Comparison of ENCODE assay signal across 8 cellular contexts in genomic region chr18:49168970-49169619, GRCh38.
A peak's percentile ranks its signal among the peaks of the same experiment; 100 is the strongest.
DNase-seq lines count a peak whose midpoint lies in the region; ATAC-seq and TF ChIP-seq lines count a peak whose summit lies in the region.

No MANE protein-coding gene starts in this region.

- no peak for TF ChIP-seq CTCF in chondrocyte (IDR thresholded peaks at IDR 0.05)

- ATAC-seq in HG02973 (IDR thresholded peaks at IDR 0.05; ENCODE audit: unreplicated experiment) = peak; percentile 75

- no peak overlapping the region for H3K4me3 Mint-ChIP-seq in chondrocyte (ENCODE audit: unreplicated experiment)

- peaks cover 14% of the 10 kb centered on the region for H3K36me3 Mint-ChIP-seq in chondrocyte (ENCODE audit: low read depth)

- H3K9me3 Mint-ChIP-seq in chondrocyte (ENCODE audit: low read depth) = peaks cover 9% of the 10 kb centered on the region

- no peak overlapping the region for H3K27ac Mint-ChIP-seq in chondrocyte (ENCODE audit: unreplicated experiment)

- H3K4me1 Mint-ChIP-seq in chondrocyte (ENCODE audit: low read depth) = peaks cover 12% of the 10 kb centered on the region

- DNase-seq in activated T-cell treated with anti-CD3 and anti-CD28 coated beads for 48 hours (ENCODE audit: low read depth) (peak; percentile 9), RKO (ENCODE audit: low spot score) (no peak), chondrocyte (ENCODE audit: low spot score) (no peak), NCI-H1092 treated with DMSO at 0.1 percent for 48 hours (lab: John Stamatoyannopoulos, UW) (no peak)
- DNase-seq in activated T-cell treated with anti-CD3 and anti-CD28 coated beads, Interleukin-2, amount 50 U/mL, for 1 hour = no peak
- peak; percentile 2 for DNase-seq in activated CD4-positive, alpha-beta T cell treated with anti-CD3 and anti-CD28 coated beads, Interleukin-2, amount 50 U/mL, for 1 hour
- peak; percentile 13 to 19 for DNase-seq in stimulated activated CD4-positive, alpha-beta T cell treated with anti-CD3 and anti-CD28 coated beads, Interleukin-2, amount 100 ng/mL, for 24 hours

- no peaks in the 10 kb centered on the region for H3K27me3 Mint-ChIP-seq in chondrocyte (ENCODE audit: low read depth)

Comparison
In these comparisons a context has a peak if more than half of its experiments do, and no peak if none do; other contexts are left out.
1. DNase-seq: peak in activated T-cell treated with anti-CD3 and anti-CD28 coated beads for 48 hours (single experiment), activated CD4-positive, alpha-beta T cell treated with anti-CD3 and anti-CD28 coated beads, Interleukin-2, amount 50 U/mL, for 1 hour (single experiment) and stimulated activated CD4-positive, alpha-beta T cell treated with anti-CD3 and anti-CD28 coated beads, Interleukin-2, amount 100 ng/mL, for 24 hours (2 of 2); none in activated T-cell treated with anti-CD3 and anti-CD28 coated beads, Interleukin-2, amount 50 U/mL, for 1 hour (single experiment), RKO (single experiment), chondrocyte (single experiment) and NCI-H1092 treated with DMSO at 0.1 percent for 48 hours (single experiment).